Comparison of ENCODE assay signal across 11 cellular contexts in the genomic region with DNA sequence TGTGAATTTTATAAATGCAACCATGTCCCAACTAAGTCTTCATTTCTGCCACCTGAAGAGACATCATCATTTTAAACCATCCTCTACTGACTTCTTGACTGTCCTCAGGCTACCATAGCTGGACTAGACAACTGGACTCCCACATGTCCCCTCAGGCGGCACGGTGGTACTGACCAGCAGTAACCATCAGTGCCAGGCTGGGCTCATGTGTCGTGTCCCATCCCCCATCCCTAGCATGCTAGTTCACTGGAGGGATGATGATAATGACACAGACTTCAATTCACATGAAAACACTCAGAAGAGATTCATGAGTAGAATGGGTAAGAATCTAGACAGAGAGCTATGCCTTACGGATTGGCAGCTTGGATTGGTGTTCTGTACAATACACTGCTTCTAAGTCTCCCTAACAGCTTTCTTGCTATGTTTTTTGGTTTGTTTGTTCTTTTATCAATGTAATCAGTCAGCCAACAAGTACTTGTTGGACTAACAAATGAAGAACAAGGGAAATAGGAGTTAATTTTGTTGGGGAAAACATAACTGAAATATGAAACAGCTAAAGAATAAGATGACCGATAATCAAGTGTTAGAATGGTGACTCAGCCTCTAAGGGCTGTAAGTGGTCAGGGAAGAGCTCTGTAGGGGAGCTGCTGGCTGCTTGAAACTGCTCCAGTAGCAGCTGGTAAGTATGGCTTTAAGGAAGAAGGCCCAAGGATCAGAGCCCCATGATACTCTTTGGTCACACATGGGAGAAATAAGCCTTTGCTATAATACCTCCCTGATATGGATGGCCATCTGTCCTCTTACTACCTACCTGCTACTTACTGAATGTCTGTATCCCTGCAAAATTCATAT. TPM values are rescaled to one million over a fixed set of nuclear protein-coding genes. Genes with fewer than 3 reads are reported as not detected.
DNase-seq lines count a peak whose midpoint lies in the region; ATAC-seq and TF ChIP-seq lines count a peak whose summit lies in the region.
"Had no signal": no experiment of that assay in that cellular context is flagged by ENCODE, and none has a peak within 500 bp of the region (broad histone marks: within the 10 kb centered on the region; RNA-seq: fewer than 3 reads in every experiment).

No MANE protein-coding gene starts in this region.

- TF ChIP-seq CTCF in right atrium auricular region (IDR thresholded peaks at IDR 0.05) = no peak
- no peak for TF ChIP-seq CTCF in upper lobe of right lung (IDR thresholded peaks at IDR 0.05)

- no peak overlapping the region for H3K9ac ChIP-seq in adipocyte (ENCODE audit: low read length)

- H3K36me3 ChIP-seq in right atrium auricular region = no peaks in the 10 kb centered on the region
- peaks cover 21% of the 10 kb centered on the region for H3K36me3 ChIP-seq in adipocyte (ENCODE audit: control insufficient read depth, insufficient read depth, low read length, severe bottlenecking)
- no peaks in the 10 kb centered on the region for H3K36me3 ChIP-seq in upper lobe of right lung

- no peak overlapping the region for H3K27ac Mint-ChIP-seq in activated CD8-positive, alpha-beta memory T cell treated with anti-CD3 and anti-CD28 coated beads, Interleukin-2, amount 10 ng/mL, durations not matched to agents 7 days and 5 days
- H3K27ac Mint-ChIP-seq: endodermal cell had no signal

- H3K27me3 Mint-ChIP-seq in activated CD8-positive, alpha-beta memory T cell treated with anti-CD3 and anti-CD28 coated beads, Interleukin-2, amount 10 ng/mL, durations not matched to agents 7 days and 5 days = no peaks in the 10 kb centered on the region

- no peaks in the 10 kb centered on the region for H3K9me3 ChIP-seq in right atrium auricular region
- no peaks in the 10 kb centered on the region for H3K9me3 ChIP-seq in adipocyte (ENCODE audit: control insufficient read depth, low read length)
- no peaks in the 10 kb centered on the region for H3K9me3 ChIP-seq in upper lobe of right lung

- H3K4me3 ChIP-seq in right atrium auricular region (no peak overlapping the region), adipocyte (ENCODE audit: low read length) (no peak overlapping the region), upper lobe of right lung (no peak overlapping the region)

- ATAC-seq in Right ventricle myocardium superior (ENCODE audit: poor library complexity) (peak; percentile 38), upper lobe of right lung (peak; percentile 54), GM21529 (IDR thresholded peaks at IDR 0.05; ENCODE audit: unreplicated experiment) (no peak)
- no peak for ATAC-seq in activated CD8-positive, alpha-beta memory T cell treated with anti-CD3 and anti-CD28 coated beads, Interleukin-2, amount 10 ng/mL, durations not matched to agents 7 days and 5 days

- H3K4me1 Mint-ChIP-seq in activated CD8-positive, alpha-beta memory T cell treated with anti-CD3 and anti-CD28 coated beads, Interleukin-2, amount 10 ng/mL, durations not matched to agents 7 days and 5 days = no peaks in the 10 kb centered on the region
- H3K4me1 Mint-ChIP-seq: endodermal cell had no signal

- no peak overlapping the region for H3K4me3 Mint-ChIP-seq in activated CD8-positive, alpha-beta memory T cell treated with anti-CD3 and anti-CD28 coated beads, Interleukin-2, amount 10 ng/mL, durations not matched to agents 7 days and 5 days
- H3K4me3 Mint-ChIP-seq: endodermal cell had no signal

- CTCF ChIA-PET in activated CD8-positive, alpha-beta memory T cell treated with anti-CD3 and anti-CD28 coated beads, Interleukin-2, amount 10 ng/mL, durations not matched to agents 7 days and 5 days (lab: Charles Lee) = interaction anchor here (1.6 kb wide), 1 partner anchor 10 kb away, joined by 4 read pairs; no protein-coding TSS in a partner anchor

- H3K9me3 Mint-ChIP-seq in activated CD8-positive, alpha-beta memory T cell treated with anti-CD3 and anti-CD28 coated beads, Interleukin-2, amount 10 ng/mL, durations not matched to agents 7 days and 5 days (ENCODE audit: low read depth) = no peaks in the 10 kb centered on the region

- no peaks in the 10 kb centered on the region for H3K4me1 ChIP-seq in right atrium auricular region
- peaks cover 17% of the 10 kb centered on the region for H3K4me1 ChIP-seq in adipocyte (ENCODE audit: control insufficient read depth, insufficient read depth, low read length)
- H3K4me1 ChIP-seq in upper lobe of right lung = no peaks in the 10 kb centered on the region

- H3K27ac ChIP-seq in right atrium auricular region = peak overlapping the region in 1 of 2 donors; percentile 10
- no peak overlapping the region for H3K27ac ChIP-seq in upper lobe of right lung

- intact Hi-C loops in Right ventricle myocardium superior (cut with DNase I) (no loop called here), head of caudate nucleus (cut with DNase I) (no loop called here), upper lobe of right lung (cut with DNase I) (no loop called here)

- no peaks in the 10 kb centered on the region for H3K27me3 ChIP-seq in right atrium auricular region
- peaks cover 5% of the 10 kb centered on the region for H3K27me3 ChIP-seq in adipocyte (replicated peaks; ENCODE audit: control insufficient read depth, insufficient read depth, low read length)
- H3K27me3 ChIP-seq in upper lobe of right lung = no peaks in the 10 kb centered on the region

- no peak for DNase-seq in Right ventricle myocardium superior
- DNase-seq in right atrium auricular region (ENCODE audit: low spot score) = no peak
- peak; percentile 60 for DNase-seq in adipocyte (ENCODE audit: low read depth)
- peak in 37 of 42 donors; percentile 21 to 83 (median 57) for DNase-seq in head of caudate nucleus
- DNase-seq in upper lobe of right lung = no peak
- DNase-seq in activated CD8-positive, alpha-beta memory T cell treated with anti-CD3 and anti-CD28 coated beads, Interleukin-2, amount 10 ng/mL, durations not matched to agents 7 days and 5 days = no peak
- no peak for DNase-seq in NCI-H2107 (lab: John Stamatoyannopoulos, UW)
- DNase-seq: activated CD8-positive, alpha-beta memory T cell treated with anti-CD3 and anti-CD28 coated beads for 24 hours; endodermal cell; NCI-H1048 had no signal

- H3K36me3 Mint-ChIP-seq in activated CD8-positive, alpha-beta memory T cell treated with anti-CD3 and anti-CD28 coated beads, Interleukin-2, amount 10 ng/mL, durations not matched to agents 7 days and 5 days = peaks cover 3% of the 10 kb centered on the region

RNA-seq across cellular contexts. Expression of a gene that starts 10.3 kb away (rescaled TPM):
- 17.3 TPM for total RNA-seq in Right ventricle myocardium superior
- 10 to 100 TPM; 10.6 to 11.4 TPM for total RNA-seq in right atrium auricular region
- 48.4 TPM for total RNA-seq in upper lobe of right lung
- total RNA-seq in activated CD8-positive, alpha-beta memory T cell treated with anti-CD3 and anti-CD28 coated beads, Interleukin-2, amount 10 ng/mL, durations not matched to agents 7 days and 5 days = 1 to 10 TPM; 5.5 to 7.3 TPM

RNA-seq across cellular contexts. Expression of a gene that starts 53.6 kb away (rescaled TPM):
- total RNA-seq in Right ventricle myocardium superior (2.2 TPM), right atrium auricular region (1 to 10 TPM; 2.1 to 8.3 TPM), upper lobe of right lung (41.2 TPM)
- 100 to 1,000 TPM; 231 to 248 TPM for total RNA-seq in activated CD8-positive, alpha-beta memory T cell treated with anti-CD3 and anti-CD28 coated beads, Interleukin-2, amount 10 ng/mL, durations not matched to agents 7 days and 5 days
- total RNA-seq: endodermal cell had no signal

Comparison
In these comparisons a context has a peak if more than half of its experiments do, and no peak if none do; other contexts are left out.
1. ATAC-seq: peak in Right ventricle myocardium superior (single experiment) and upper lobe of right lung (single experiment); none in activated CD8-positive, alpha-beta memory T cell treated with anti-CD3 and anti-CD28 coated beads, Interleukin-2, amount 10 ng/mL, durations not matched to agents 7 days and 5 days (single experiment) and GM21529 (single experiment).
2. DNase-seq: peak in adipocyte (single experiment) and head of caudate nucleus (37 of 42); none in Right ventricle myocardium superior (single experiment), right atrium auricular region (single experiment), upper lobe of right lung (single experiment), activated CD8-positive, alpha-beta memory T cell treated with anti-CD3 and anti-CD28 coated beads, Interleukin-2, amount 10 ng/mL, durations not matched to agents 7 days and 5 days (single experiment) and NCI-H2107 (single experiment).